21 cellular contexts compared by ENCODE assay signal in genomic region chr17:33389506-33390141, GRCh38.
DNase-seq lines count a peak whose midpoint lies in the region; ATAC-seq and TF ChIP-seq lines count a peak whose summit lies in the region.
"Had no signal": no experiment of that assay in that cellular context is flagged by ENCODE, and none has a peak within 500 bp of the region (broad histone marks: within the 10 kb centered on the region; RNA-seq: fewer than 3 reads in every experiment).

No MANE protein-coding gene starts in this region.

- DNase-seq in Caki2 (ENCODE audit: low read depth) (peak; percentile 38), fibroblast of the aortic adventitia (ENCODE audit: low read depth) (peak; percentile 1), renal cortical epithelial cell (ENCODE audit: low read depth) (peak; percentile 21), type B pancreatic cell (ENCODE audit: extremely low spot score, unreplicated experiment) (no peak), hypothalamus (lab: John Stamatoyannopoulos, UW) (no peak), NCI-H2029 treated with DMSO at 0.1 percent for 48 hours (lab: John Stamatoyannopoulos, UW) (no peak)
- DNase-seq: activated B cell treated with CpG ODN at 0.5 μM for 24 hours; activated CD4-positive, alpha-beta T cell treated with anti-CD3 and anti-CD28 coated beads, Interleukin-2, amount 50 U/mL, for 48 hours; activated naive CD8-positive, alpha-beta T cell treated with anti-CD3 and anti-CD28 coated beads, Interleukin-2, amount 10 ng/mL, durations not matched to agents 7 days and 5 days; CD8-positive, alpha-beta memory T cell; effector memory CD8-positive, alpha-beta T cell; esophagus squamous epithelium; NCI-H1105 treated with DMSO at 0.1 percent for 48 hours; nephron progenitor cell; RPMI8226; T-helper 9 cell had no signal

- H3K9me3 Mint-ChIP-seq in type B pancreatic cell, result no peaks in the 10 kb centered on the region
- H3K9me3 Mint-ChIP-seq: activated B cell treated with CpG ODN at 0.5 μM for 24 hours; activated naive CD8-positive, alpha-beta T cell treated with anti-CD3 and anti-CD28 coated beads, Interleukin-2, amount 10 ng/mL, durations not matched to agents 7 days and 5 days; CD8-positive, alpha-beta memory T cell; GM23338; nephron progenitor cell had no signal

- H3K36me3 Mint-ChIP-seq in type B pancreatic cell, result no peaks in the 10 kb centered on the region
- H3K36me3 Mint-ChIP-seq: activated naive CD8-positive, alpha-beta T cell treated with anti-CD3 and anti-CD28 coated beads, Interleukin-2, amount 10 ng/mL, durations not matched to agents 7 days and 5 days; CD8-positive, alpha-beta memory T cell had no signal

- ATAC-seq in SK-N-SH treated with all-trans-retinoic acid at 6 μM for 48 hours, result peak; percentile 79
- ATAC-seq in GM18498 (IDR thresholded peaks at IDR 0.05; ENCODE audit: unreplicated experiment), result no peak
- ATAC-seq: effector memory CD8-positive, alpha-beta T cell; GM23338; sciatic nerve had no signal

- H3K4me3 ChIP-seq in fibroblast of the aortic adventitia (ENCODE audit: low read depth, low read length), result no peak overlapping the region
- H3K4me3 ChIP-seq: body of pancreas, esophagus squamous epithelium, GM23338 had no signal

- H3K4me1 Mint-ChIP-seq in type B pancreatic cell (ENCODE audit: unreplicated experiment), result no peaks in the 10 kb centered on the region
- H3K4me1 Mint-ChIP-seq: activated B cell treated with CpG ODN at 0.5 μM for 24 hours; activated naive CD8-positive, alpha-beta T cell treated with anti-CD3 and anti-CD28 coated beads, Interleukin-2, amount 10 ng/mL, durations not matched to agents 7 days and 5 days; CD8-positive, alpha-beta memory T cell; nephron progenitor cell had no signal

- peaks cover 68% of the 10 kb centered on the region for H3K27me3 Mint-ChIP-seq in type B pancreatic cell

- H3K4me3 Mint-ChIP-seq in type B pancreatic cell, result no peak overlapping the region
- H3K4me3 Mint-ChIP-seq: activated B cell treated with CpG ODN at 0.5 μM for 24 hours; activated naive CD8-positive, alpha-beta T cell treated with anti-CD3 and anti-CD28 coated beads, Interleukin-2, amount 10 ng/mL, durations not matched to agents 7 days and 5 days; CD8-positive, alpha-beta memory T cell; effector memory CD8-positive, alpha-beta T cell; GM23338; nephron progenitor cell had no signal

- TF ChIP-seq CTCF in fibroblast of the aortic adventitia (IDR thresholded peaks at IDR 0.05; ENCODE audit: insufficient read depth, low read length) (no peak), type B pancreatic cell (conservative IDR thresholded peaks at IDR 0.05) (no peak)

- in situ Hi-C loops in Caki2 (cut with HindIII; ENCODE audit: low pct_unique_long_range_greater_than_20kb, low sequenced_read_pairs), result no loop called here

- no peak overlapping the region for H3K27ac Mint-ChIP-seq in type B pancreatic cell
- H3K27ac Mint-ChIP-seq: activated B cell treated with CpG ODN at 0.5 μM for 24 hours; activated naive CD8-positive, alpha-beta T cell treated with anti-CD3 and anti-CD28 coated beads, Interleukin-2, amount 10 ng/mL, durations not matched to agents 7 days and 5 days; CD8-positive, alpha-beta memory T cell; effector memory CD8-positive, alpha-beta T cell; GM23338; nephron progenitor cell had no signal

TF ChIP-seq in SK-N-SH treated with all-trans-retinoic acid at 6 μM for 48 hours, 23 proteins besides CTCF, POLR2A, EP300 and RAD21 (continues in another document):
- TF ChIP-seq ZNF565 (CRISPR knock-in tag; conservative IDR thresholded peaks at IDR 0.05; ENCODE audit: low read depth) (0 out of 2 replicates have a peak, but pooled peaks have one; percentile 13), PPARA (CRISPR knock-in tag; IDR thresholded peaks at IDR 0.05; ENCODE audit: borderline replicate concordance) (no peak), TOX (CRISPR knock-in tag; IDR thresholded peaks at IDR 0.05; ENCODE audit: borderline replicate concordance) (no peak), ZNF70 (CRISPR knock-in tag; IDR thresholded peaks at IDR 0.05) (no peak), OSR1 (CRISPR knock-in tag; IDR thresholded peaks at IDR 0.05) (no peak), ZNF8 (CRISPR knock-in tag; IDR thresholded peaks at IDR 0.05) (peak; percentile 9; the same call in 1 of the 2 replicates), PATZ1 (CRISPR knock-in tag; IDR thresholded peaks at IDR 0.05; ENCODE audit: borderline replicate concordance) (peak; percentile 29; the same call in 1 of the 2 replicates), CSRNP3 (CRISPR knock-in tag; IDR thresholded peaks at IDR 0.05) (no peak), POU6F1 (CRISPR knock-in tag; IDR thresholded peaks at IDR 0.05; ENCODE audit: borderline replicate concordance, low read depth) (no peak), CREB5 (CRISPR knock-in tag; IDR thresholded peaks at IDR 0.05; ENCODE audit: low read depth) (peak; percentile 56; the same call in 1 of the 2 replicates)
- TF ChIP-seq, protein P1, sequence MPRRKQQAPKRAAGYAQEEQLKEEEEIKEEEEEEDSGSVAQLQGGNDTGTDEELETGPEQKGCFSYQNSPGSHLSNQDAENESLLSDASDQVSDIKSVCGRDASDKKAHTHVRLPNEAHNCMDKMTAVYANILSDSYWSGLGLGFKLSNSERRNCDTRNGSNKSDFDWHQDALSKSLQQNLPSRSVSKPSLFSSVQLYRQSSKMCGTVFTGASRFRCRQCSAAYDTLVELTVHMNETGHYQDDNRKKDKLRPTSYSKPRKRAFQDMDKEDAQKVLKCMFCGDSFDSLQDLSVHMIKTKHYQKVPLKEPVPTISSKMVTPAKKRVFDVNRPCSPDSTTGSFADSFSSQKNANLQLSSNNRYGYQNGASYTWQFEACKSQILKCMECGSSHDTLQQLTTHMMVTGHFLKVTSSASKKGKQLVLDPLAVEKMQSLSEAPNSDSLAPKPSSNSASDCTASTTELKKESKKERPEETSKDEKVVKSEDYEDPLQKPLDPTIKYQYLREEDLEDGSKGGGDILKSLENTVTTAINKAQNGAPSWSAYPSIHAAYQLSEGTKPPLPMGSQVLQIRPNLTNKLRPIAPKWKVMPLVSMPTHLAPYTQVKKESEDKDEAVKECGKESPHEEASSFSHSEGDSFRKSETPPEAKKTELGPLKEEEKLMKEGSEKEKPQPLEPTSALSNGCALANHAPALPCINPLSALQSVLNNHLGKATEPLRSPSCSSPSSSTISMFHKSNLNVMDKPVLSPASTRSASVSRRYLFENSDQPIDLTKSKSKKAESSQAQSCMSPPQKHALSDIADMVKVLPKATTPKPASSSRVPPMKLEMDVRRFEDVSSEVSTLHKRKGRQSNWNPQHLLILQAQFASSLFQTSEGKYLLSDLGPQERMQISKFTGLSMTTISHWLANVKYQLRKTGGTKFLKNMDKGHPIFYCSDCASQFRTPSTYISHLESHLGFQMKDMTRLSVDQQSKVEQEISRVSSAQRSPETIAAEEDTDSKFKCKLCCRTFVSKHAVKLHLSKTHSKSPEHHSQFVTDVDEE (CRISPR knock-in tag; IDR thresholded peaks at IDR 0.05), result 0 out of 2 replicates have a peak, but pooled peaks have one; percentile 53

Comparison
In these comparisons a context has a peak if more than half of its experiments do, and no peak if none do; other contexts are left out.
1. DNase-seq: peak in Caki2 (single experiment), fibroblast of the aortic adventitia (single experiment) and renal cortical epithelial cell (single experiment); none in type B pancreatic cell (single experiment), hypothalamus (0 of 51) and NCI-H2029 treated with DMSO at 0.1 percent for 48 hours (single experiment).